ENCODE assay signal across 11 cellular contexts in genomic region chr4:152036626-152037025, GRCh38.
"Had no signal": no experiment of that assay in that cellular context is flagged by ENCODE, and none has a peak within 500 bp of the region (broad histone marks: within the 10 kb centered on the region; RNA-seq: fewer than 3 reads in every experiment).

No MANE protein-coding gene starts in this region.

- H3K27me3 ChIP-seq: foreskin keratinocyte, sigmoid colon had no signal

- H3K4me3 ChIP-seq: sigmoid colon had no signal

- ATAC-seq: activated naive CD8-positive, alpha-beta T cell treated with anti-CD3 and anti-CD28 coated beads, Interleukin-2, amount 50 U/mL, for 24 hours; effector memory CD8-positive, alpha-beta T cell; foreskin keratinocyte; stimulated activated naive CD8-positive, alpha-beta T cell treated with anti-CD3 and anti-CD28 coated beads, Interleukin-15, Interleukin-2, amounts not matched to agents 100 U/mL and 50 U/mL, for 24 hours had no signal

- H3K36me3 ChIP-seq: sigmoid colon had no signal

- DNase-seq: activated CD4-positive, alpha-beta T cell treated with anti-CD3 and anti-CD28 coated beads, Interleukin-2, amount 10 ng/mL, durations not matched to agents 24 days and 14 days; activated naive CD4-positive, alpha-beta T cell treated with Interleukin-2 at 50 U/mL for 16 hours; activated naive CD8-positive, alpha-beta T cell treated with anti-CD3 and anti-CD28 coated beads, Interleukin-2, amount 50 U/mL, for 24 hours; effector memory CD8-positive, alpha-beta T cell; foreskin keratinocyte; nephron progenitor cell; sigmoid colon; stimulated activated CD4-positive, alpha-beta T cell treated with anti-CD3 and anti-CD28 coated beads, Interleukin-12 subunit alpha, Interleukin-12 subunit beta, amount 100 ng/mL, for 4 hours; stimulated activated naive CD8-positive, alpha-beta T cell treated with anti-CD3 and anti-CD28 coated beads, Interleukin-15, Interleukin-2, amounts not matched to agents 100 U/mL and 50 U/mL, for 24 hours; T-helper 1 cell had no signal

- H3K27ac ChIP-seq: epithelial cell of prostate, foreskin keratinocyte, sigmoid colon had no signal

- H3K9me3 ChIP-seq: sigmoid colon had no signal

- H3K4me1 ChIP-seq: foreskin keratinocyte had no signal
